In genomic region chr19:13215572-13216380, GRCh38 we compare ENCODE assay signal across 10 cellular contexts.
A peak's percentile ranks its signal among the peaks of the same experiment; 100 is the strongest.
DNase-seq lines count a peak whose midpoint lies in the region; ATAC-seq, FAIRE-seq and TF ChIP-seq lines count a peak whose summit lies in the region.
"Had no signal": no experiment of that assay in that cellular context is flagged by ENCODE, and none has a peak within 500 bp of the region (broad histone marks: within the 10 kb centered on the region; RNA-seq: fewer than 3 reads in every experiment).

No MANE protein-coding gene starts in this region.

- H3K79me2 ChIP-seq in astrocyte (ENCODE audit: insufficient read depth, low read length) = no peaks in the 10 kb centered on the region

- no peaks in the 10 kb centered on the region for H3K36me3 Mint-ChIP-seq in activated naive CD4-positive, alpha-beta T cell treated with anti-CD3 and anti-CD28 coated beads for 36 hours (ENCODE audit: low read depth)
- H3K36me3 Mint-ChIP-seq in astrocyte (ENCODE audit: low read depth, unreplicated experiment) = peaks cover 1% of the 10 kb centered on the region
- H3K36me3 Mint-ChIP-seq in stimulated activated memory B cell treated with anti-CD40 and anti-IgM and Interleukin-4, amounts not matched to agents 10 μg/mL and 1 μg/mL and 100 μg/mL, for 72 hours = no peaks in the 10 kb centered on the region

- no peaks in the 10 kb centered on the region for H4K20me1 ChIP-seq in astrocyte (ENCODE audit: insufficient read depth, low read length)

- no peak overlapping the region for H3K4me3 ChIP-seq in astrocyte (ENCODE audit: insufficient read depth, low read depth, low read length)
- H3K4me3 ChIP-seq in left lung = no peak overlapping the region
- H3K4me3 ChIP-seq: GM23338 had no signal

- H3K9me3 ChIP-seq in astrocyte (ENCODE audit: insufficient read depth, low read depth, low read length) = no peaks in the 10 kb centered on the region
- no peaks in the 10 kb centered on the region for H3K9me3 ChIP-seq in left lung

- DNase-seq in activated naive CD4-positive, alpha-beta T cell treated with anti-CD3 and anti-CD28 coated beads for 36 hours = peak; percentile 51
- no peak for DNase-seq in activated naive CD4-positive, alpha-beta T cell (lab: John Stamatoyannopoulos, UW)
- DNase-seq in SW480 (ENCODE audit: low spot score) = peak; percentile 27
- DNase-seq in astrocyte (ENCODE audit: low read depth) = peak; percentile 13
- no peak for DNase-seq in NCI-H2171 treated with DMSO at 0.1 percent for 48 hours (lab: John Stamatoyannopoulos, UW)
- no peak for DNase-seq in left lung
- DNase-seq in pons (ENCODE audit: low spot score) = no peak
- DNase-seq: NCI-H526 had no signal

- H3K4me1 Mint-ChIP-seq in activated naive CD4-positive, alpha-beta T cell treated with anti-CD3 and anti-CD28 coated beads for 36 hours (ENCODE audit: low read depth) = peaks cover 17% of the 10 kb centered on the region
- peaks cover 6% of the 10 kb centered on the region for H3K4me1 Mint-ChIP-seq in astrocyte (ENCODE audit: low read depth, unreplicated experiment)
- peaks cover 41% of the 10 kb centered on the region for H3K4me1 Mint-ChIP-seq in stimulated activated memory B cell treated with anti-CD40 and anti-IgM and Interleukin-4, amounts not matched to agents 10 μg/mL and 1 μg/mL and 100 μg/mL, for 72 hours

- no peak for FAIRE-seq in astrocyte (lab: Jason Lieb, UNC)

- no peak overlapping the region for H2AFZ ChIP-seq in astrocyte (ENCODE audit: low read depth, low read length)
- H2AFZ ChIP-seq: GM23338 had no signal

- no peak overlapping the region for H3K9ac ChIP-seq in astrocyte (ENCODE audit: low read length)

- no peaks in the 10 kb centered on the region for H3K9me3 Mint-ChIP-seq in activated naive CD4-positive, alpha-beta T cell treated with anti-CD3 and anti-CD28 coated beads for 36 hours
- peaks cover 2% of the 10 kb centered on the region for H3K9me3 Mint-ChIP-seq in astrocyte (ENCODE audit: unreplicated experiment)
- no peaks in the 10 kb centered on the region for H3K9me3 Mint-ChIP-seq in stimulated activated memory B cell treated with anti-CD40 and anti-IgM and Interleukin-4, amounts not matched to agents 10 μg/mL and 1 μg/mL and 100 μg/mL, for 72 hours
- H3K9me3 Mint-ChIP-seq: GM23338 had no signal

- intact Hi-C loops in activated naive CD4-positive, alpha-beta T cell treated with anti-CD3 and anti-CD28 coated beads for 36 hours (cut with micrococcal nuclease) = no loop called here
- intact Hi-C loops in left lung (cut with DNase I) = no loop called here

- peak overlapping the region; percentile 73 for H3K4me3 Mint-ChIP-seq in activated naive CD4-positive, alpha-beta T cell treated with anti-CD3 and anti-CD28 coated beads for 36 hours
- H3K4me3 Mint-ChIP-seq in astrocyte (ENCODE audit: unreplicated experiment) = no peak overlapping the region
- peak overlapping the region; percentile 69 for H3K4me3 Mint-ChIP-seq in stimulated activated memory B cell treated with anti-CD40 and anti-IgM and Interleukin-4, amounts not matched to agents 10 μg/mL and 1 μg/mL and 100 μg/mL, for 72 hours
- H3K4me3 Mint-ChIP-seq: GM23338 had no signal

- TF ChIP-seq CTCF in astrocyte (IDR thresholded peaks at IDR 0.05; ENCODE audit: insufficient read depth, low read depth, low read length) = no peak
- TF ChIP-seq CTCF in left lung (IDR thresholded peaks at IDR 0.05) = no peak

- CTCF ChIA-PET in activated naive CD4-positive, alpha-beta T cell treated with anti-CD3 and anti-CD28 coated beads for 36 hours (lab: Charles Lee) = interaction anchor here (0.6 to 1.1 kb wide), 2 partner anchors 22 to 26 kb away, joined by 3 to 4 read pairs; no protein-coding TSS in a partner anchor

- peak overlapping the region; percentile 84 for H3K27ac Mint-ChIP-seq in activated naive CD4-positive, alpha-beta T cell treated with anti-CD3 and anti-CD28 coated beads for 36 hours
- H3K27ac Mint-ChIP-seq in astrocyte (ENCODE audit: unreplicated experiment) = no peak overlapping the region
- H3K27ac Mint-ChIP-seq in stimulated activated memory B cell treated with anti-CD40 and anti-IgM and Interleukin-4, amounts not matched to agents 10 μg/mL and 1 μg/mL and 100 μg/mL, for 72 hours = peak overlapping the region; percentile 85

- H3K36me3 ChIP-seq in astrocyte (ENCODE audit: insufficient read depth, low read length) (no peaks in the 10 kb centered on the region), left lung (no peaks in the 10 kb centered on the region)

- ATAC-seq in stimulated activated memory B cell treated with anti-CD40 and anti-IgM and Interleukin-4, amounts not matched to agents 10 μg/mL and 1 μg/mL and 100 μg/mL, for 72 hours = peak; percentile 78
- no peak for ATAC-seq in left lung
- ATAC-seq: GM23338 had no signal

- H3K27me3 ChIP-seq in astrocyte (ENCODE audit: insufficient read depth, low read length) (no peaks in the 10 kb centered on the region), left lung (no peaks in the 10 kb centered on the region)

- H3K27ac ChIP-seq in astrocyte (ENCODE audit: low read depth, low read length) (no peak overlapping the region), left lung (peak overlapping the region in 1 of 2 donors; percentile 18)

- no peak overlapping the region for H3K4me2 ChIP-seq in astrocyte (ENCODE audit: low read length)
- H3K4me2 ChIP-seq: GM23338 had no signal

- H3K4me1 ChIP-seq in astrocyte (ENCODE audit: insufficient read depth, low read length) (no peaks in the 10 kb centered on the region), left lung (no peaks in the 10 kb centered on the region)

- H3K27me3 Mint-ChIP-seq in activated naive CD4-positive, alpha-beta T cell treated with anti-CD3 and anti-CD28 coated beads for 36 hours (ENCODE audit: low read depth) = no peaks in the 10 kb centered on the region
- H3K27me3 Mint-ChIP-seq in astrocyte (ENCODE audit: low read depth, unreplicated experiment) = peaks cover 9% of the 10 kb centered on the region
- no peaks in the 10 kb centered on the region for H3K27me3 Mint-ChIP-seq in stimulated activated memory B cell treated with anti-CD40 and anti-IgM and Interleukin-4, amounts not matched to agents 10 μg/mL and 1 μg/mL and 100 μg/mL, for 72 hours

Comparison
In these comparisons a context has a peak if more than half of its experiments do, and no peak if none do; other contexts are left out.
1. DNase-seq: peak in activated naive CD4-positive, alpha-beta T cell treated with anti-CD3 and anti-CD28 coated beads for 36 hours (single experiment), SW480 (single experiment) and astrocyte (single experiment); none in activated naive CD4-positive, alpha-beta T cell (0 of 4), NCI-H2171 treated with DMSO at 0.1 percent for 48 hours (single experiment), left lung (0 of 2) and pons (single experiment).